Comparison of ENCODE assay signal across 8 cellular contexts in the genomic region with DNA sequence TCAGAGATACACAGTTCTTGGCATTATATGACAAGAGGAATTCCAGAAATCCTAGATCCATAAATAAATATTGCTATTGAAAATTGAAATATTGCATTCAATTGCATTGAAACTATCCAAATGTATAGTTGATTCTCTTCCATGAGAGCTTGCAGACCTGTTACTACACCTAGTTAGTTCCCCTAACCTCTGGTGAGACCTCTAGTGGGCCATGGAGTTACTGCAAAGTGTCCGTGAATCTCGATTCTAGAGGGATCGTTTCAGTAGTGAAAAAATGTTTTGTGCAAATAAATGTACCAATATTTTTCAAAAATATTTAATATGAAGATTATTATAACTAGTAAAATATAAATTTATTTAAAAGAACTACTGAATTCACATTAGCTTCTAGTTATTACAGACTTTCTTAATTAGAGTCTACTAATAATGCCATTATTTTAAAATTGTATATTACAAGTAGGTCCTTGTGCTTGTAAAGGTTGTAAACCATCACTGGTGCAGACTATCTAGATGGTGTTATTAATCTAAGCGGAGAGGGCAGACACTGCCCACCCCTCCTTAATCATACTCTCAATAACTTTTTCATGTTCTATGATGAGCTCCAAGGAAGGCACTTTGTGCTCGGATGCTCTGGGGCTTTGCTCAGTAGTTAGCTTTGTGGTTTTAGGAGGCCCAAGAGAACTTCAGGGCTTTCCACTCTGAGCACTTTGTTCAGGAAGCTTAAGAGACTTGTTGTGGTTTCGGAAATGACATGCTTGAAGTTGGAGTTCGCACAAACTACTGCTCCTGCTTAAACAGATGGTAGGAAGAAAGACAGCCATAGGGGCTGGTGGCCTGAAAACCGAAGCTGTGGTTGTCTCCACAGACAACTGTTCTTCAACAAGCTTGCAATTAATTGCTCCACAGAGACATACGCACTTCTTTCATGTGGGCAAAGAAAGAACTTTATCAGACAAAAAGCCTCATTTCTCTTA.
DNase-seq lines count a peak whose midpoint lies in the region; ATAC-seq lines count a peak whose summit lies in the region.

No MANE protein-coding gene starts in this region.

- ATAC-seq in GM19467 (IDR thresholded peaks at IDR 0.05; ENCODE audit: unreplicated experiment) (peak; percentile 71), HG03558 (IDR thresholded peaks at IDR 0.05; ENCODE audit: extremely low read depth, unreplicated experiment) (peak; percentile 49)

- DNase-seq in DMS53 treated with DMSO at 0.1 percent for 48 hours (lab: John Stamatoyannopoulos, UW; ENCODE audit: unreplicated experiment) (peak; percentile 45), SIG-M5 (lab: John Stamatoyannopoulos, UW) (peak; percentile 53), glomerular visceral epithelial cell (ENCODE audit: extremely low spot score) (peak; percentile 44), middle frontal gyrus (ENCODE audit: extremely low spot score, low spot score) (no peak)
- DNase-seq in activated effector memory CD4-positive, alpha-beta T cell treated with anti-CD3 and anti-CD28 coated beads, Interleukin-2, amount 50 U/mL, for 16 hours, result peak; percentile 83
- DNase-seq in stimulated activated CD4-positive, alpha-beta T cell treated with anti-CD3 and anti-CD28 coated beads, Interleukin-1b, Interleukin-23, amount 100 ng/mL, for 24 hours (ENCODE audit: low read depth in 4 of 4, low spot score in 1 of 4), result peak in 3 of 4 experiments; percentile 40 to 62 (median 52)
